In the genomic region with DNA sequence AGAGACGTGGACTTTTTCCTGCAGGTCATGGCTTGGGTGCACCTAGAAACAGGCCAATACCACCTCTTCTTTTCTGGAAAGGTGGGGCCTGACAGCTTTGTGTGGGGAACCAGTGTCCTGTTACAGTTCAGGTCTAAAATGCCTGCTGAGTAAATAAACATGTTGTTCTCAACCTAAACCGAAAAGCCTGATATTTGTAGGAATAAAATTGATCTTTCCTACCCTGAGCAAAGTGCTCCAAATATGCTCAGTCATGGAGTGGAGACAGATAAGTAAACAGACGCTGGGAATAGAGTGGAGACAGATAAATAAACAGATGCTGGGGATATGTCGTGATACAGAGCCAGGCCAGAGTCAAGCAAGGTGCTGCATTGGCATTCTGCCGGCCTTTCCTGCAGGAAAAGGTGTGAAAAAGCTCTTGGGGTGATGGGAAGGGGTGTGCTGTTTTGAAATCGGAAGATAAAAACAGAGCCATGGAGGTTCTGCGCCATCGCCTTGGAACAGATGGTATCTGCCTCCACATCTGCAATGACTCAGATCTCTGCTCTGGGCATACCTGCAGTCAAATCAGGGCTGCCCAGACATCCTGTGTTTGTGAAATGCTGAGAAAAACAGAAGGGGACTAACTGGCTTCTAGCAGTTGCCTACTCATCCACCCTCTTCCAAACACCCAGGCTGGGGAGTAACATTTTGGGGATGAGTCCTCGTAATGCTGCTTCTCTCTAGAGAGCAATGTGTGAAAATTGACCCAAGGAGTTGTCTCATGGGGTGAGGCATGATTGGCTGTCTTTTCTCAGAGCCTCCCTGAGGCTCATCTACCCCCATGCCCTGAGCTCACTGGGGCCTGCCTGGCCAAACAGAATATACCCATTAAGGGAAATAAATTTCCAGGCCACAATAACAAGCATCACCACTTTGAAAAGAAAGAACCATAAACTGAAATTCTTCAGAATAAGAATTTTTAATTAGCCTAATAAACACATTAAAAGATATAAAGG, we compare ENCODE assay signal across 8 cellular contexts. TPM values are rescaled to one million over a fixed set of nuclear protein-coding genes. Genes with fewer than 3 reads are reported as not detected.
DNase-seq lines count a peak whose midpoint lies in the region; ATAC-seq, FAIRE-seq and TF ChIP-seq lines count a peak whose summit lies in the region.

No MANE protein-coding gene starts in this region.

- DNase-seq in CD4-positive, alpha-beta T cell: no peak
- peak; percentile 35 for DNase-seq in GM19240 (ENCODE audit: insufficient read length, low spot score)
- no peak for DNase-seq in H1 (ENCODE audit: low read depth in 1 of 2, low spot score in 2 of 2)
- DNase-seq in effector CD8-positive, alpha-beta T cell (lab: John Stamatoyannopoulos, UW): no peak
- DNase-seq in left lung: no peak
- DNase-seq in activated T-cell treated with anti-CD3 and anti-CD28 coated beads for 4 hours: no peak

- no peak overlapping the region; a peak in 1 of 7 replicates for H3K9ac ChIP-seq in H1 (replicated peaks in 1 of 4; ENCODE audit: extremely low read depth in 1 of 4, low read depth in 3 of 4, low read length in 3 of 4)

- H2AFZ ChIP-seq in H1 (ENCODE audit: low read length): no peak overlapping the region

- no peak overlapping the region for H3K4me3 Mint-ChIP-seq in CD4-positive, alpha-beta T cell

- H3K36me3 Mint-ChIP-seq in CD4-positive, alpha-beta T cell (ENCODE audit: low read depth): no peaks in the 10 kb centered on the region

- POLR2A ChIA-PET in CD4-positive, alpha-beta T cell (lab: Charles Lee): interaction anchor here (1.1 kb wide), 1 partner anchor 18 kb away, joined by 3 read pairs; a partner anchor contains a TSS
- POLR2A ChIA-PET in H1 (lab: Charles Lee; ENCODE audit: partially characterized antibody): interaction anchor here (1.2 to 2.6 kb wide), 2 partner anchors 8 to 13 kb away, joined by 4 to 7 read pairs; no protein-coding TSS in a partner anchor

- intact Hi-C loops in CD4-positive, alpha-beta T cell (cut with DNase I, micrococcal nuclease): no loop called here
- intact Hi-C loops in left lung (cut with DNase I): no loop called here

- peak overlapping the region; percentile 19 for H3K18ac ChIP-seq in H1 (ENCODE audit: extremely low read depth, low read length)

- no peak overlapping the region for H3K56ac ChIP-seq in H1 (replicated peaks; ENCODE audit: insufficient read length, low read depth, low read length)

- H3K4me2 ChIP-seq in H1 (ENCODE audit: insufficient read depth in 1 of 2, low read depth in 2 of 2, low read length in 2 of 2): no peak overlapping the region

- no peak for TF ChIP-seq RAD21 in H1 (IDR thresholded peaks at IDR 0.05 in 1 of 2, conservative IDR thresholded peaks at IDR 0.05 in 1 of 2; ENCODE audit: low read depth in 2 of 2, low read length in 2 of 2)

- H2BK20ac ChIP-seq in H1 (ENCODE audit: low read length): no peak overlapping the region

- H3K27me3 ChIP-seq in CD4-positive, alpha-beta T cell (ENCODE audit: control insufficient read depth, insufficient read depth, low read length): no peaks in the 10 kb centered on the region
- H3K27me3 ChIP-seq in H1 (replicated peaks in 1 of 4; ENCODE audit: control insufficient read depth in 3 of 4, extremely low read depth in 1 of 4, insufficient read depth in 3 of 4, low read length in 3 of 4) (no peaks in the 10 kb centered on the region), left lung (no peaks in the 10 kb centered on the region)

- H3K9me3 Mint-ChIP-seq in CD4-positive, alpha-beta T cell: no peaks in the 10 kb centered on the region

- TF ChIP-seq POLR2A in H1 (IDR thresholded peaks at IDR 0.05; ENCODE audit: control extremely low read depth in 1 of 2, low read depth in 2 of 2, low read length in 2 of 2): no peak

- H3K79me2 ChIP-seq in H1 (ENCODE audit: control insufficient read depth in 1 of 2, insufficient read depth in 2 of 2, low read length in 2 of 2): no peaks in the 10 kb centered on the region

- no peak overlapping the region for H2BK120ac ChIP-seq in H1 (replicated peaks; ENCODE audit: low read depth, low read length)

- H3K23me2 ChIP-seq in H1 (ENCODE audit: low read depth, low read length): no peaks in the 10 kb centered on the region

- ATAC-seq in CD4-positive, alpha-beta T cell (ENCODE audit: poor library complexity): peak; percentile 46
- ATAC-seq in HG03442 (IDR thresholded peaks at IDR 0.05; ENCODE audit: unreplicated experiment): peak; percentile 68
- no peak for ATAC-seq in left lung
- ATAC-seq in GM19324 (IDR thresholded peaks at IDR 0.05; ENCODE audit: low FRiP score, unreplicated experiment): no peak

- H3K14ac ChIP-seq in H1 (ENCODE audit: insufficient read length): no peak overlapping the region

- H4K20me1 ChIP-seq in H1 (replicated peaks in 1 of 2; ENCODE audit: control insufficient read depth in 1 of 2, insufficient read depth in 2 of 2, low read length in 2 of 2): no peaks in the 10 kb centered on the region

- no peak overlapping the region for H3K4ac ChIP-seq in H1 (replicated peaks; ENCODE audit: insufficient read length, low read depth, low read length)

- H4K5ac ChIP-seq in H1 (ENCODE audit: insufficient read length, low read depth, low read length): no peak overlapping the region

- H3K27me3 Mint-ChIP-seq in CD4-positive, alpha-beta T cell: peaks cover 4% of the 10 kb centered on the region

- H2BK15ac ChIP-seq in H1 (ENCODE audit: low read length): no peak overlapping the region

- no peaks in the 10 kb centered on the region for H3K36me3 ChIP-seq in H1 (ENCODE audit: control insufficient read depth in 2 of 4, insufficient read depth in 4 of 4, low read length in 3 of 4)
- H3K36me3 ChIP-seq in left lung: no peaks in the 10 kb centered on the region

- no peak overlapping the region for H2BK5ac ChIP-seq in H1 (ENCODE audit: low read depth, low read length)

- H3K4me1 ChIP-seq in H1 (replicated peaks in 1 of 4; ENCODE audit: control insufficient read depth in 3 of 4, insufficient read depth in 4 of 4, low read length in 3 of 4) (peaks cover 0 to 4% (median 3%) of the 10 kb centered on the region in 4 experiments; a peak in 3 of 7 replicates), left lung (no peaks in the 10 kb centered on the region)

- TF ChIP-seq CTCF in CD4-positive, alpha-beta T cell (IDR thresholded peaks at IDR 0.05): no peak
- TF ChIP-seq CTCF in H1 (IDR thresholded peaks at IDR 0.05; ENCODE audit: control extremely low read depth in 1 of 3, insufficient read depth in 1 of 3, low read depth in 1 of 3, low read length in 3 of 3) (no peak), left lung (IDR thresholded peaks at IDR 0.05) (no peak)

- no peak overlapping the region for H3K27ac ChIP-seq in CD4-positive, alpha-beta T cell (ENCODE audit: low read depth, low read length)
- no peak overlapping the region; the same call in 1 of the 2 replicates for H3K27ac ChIP-seq in H1 (ENCODE audit: low read depth, low read length)
- no peak overlapping the region for H3K27ac ChIP-seq in left lung

- WGBS in H1 (ENCODE audit: extremely low coverage in 1 of 2, insufficient coverage in 1 of 2, insufficient read length in 1 of 2, insufficient replicate concordance in 2 of 2, low coverage in 1 of 2, low lambda C conversion rate in 2 of 2, missing lambda C conversion rate in 1 of 2), 2 experiments: 87% methylated on average over 8 of the region's 9 CpGs; no CpG with 5 or more reads in 1 of the 2 experiments

- no peak overlapping the region for H4K91ac ChIP-seq in H1 (replicated peaks; ENCODE audit: insufficient read length, low read length)

- no peak for FAIRE-seq in H1 (lab: Jason Lieb, UNC)

- H3K4me3 ChIP-seq in H1 (ENCODE audit: extremely low read depth in 1 of 4, insufficient read depth in 2 of 4, low read depth in 3 of 4, low read length in 4 of 4) (no peak overlapping the region), left lung (no peak overlapping the region)

- H2BK12ac ChIP-seq in H1 (ENCODE audit: low read depth, low read length): no peak overlapping the region

- no peak overlapping the region; the same call in 1 of the 2 replicates for H4K8ac ChIP-seq in H1 (ENCODE audit: extremely low read depth, insufficient read depth, low read length)

- H3K4me1 Mint-ChIP-seq in CD4-positive, alpha-beta T cell (ENCODE audit: low read depth): no peaks in the 10 kb centered on the region

- TF ChIP-seq EP300 in H1 (IDR thresholded peaks at IDR 0.05; ENCODE audit: borderline replicate concordance in 1 of 2, low read depth in 2 of 2, low read length in 2 of 2): no peak

- no peak overlapping the region for H3K23ac ChIP-seq in H1 (ENCODE audit: insufficient read length)

- CTCF ChIA-PET in CD4-positive, alpha-beta T cell (lab: Charles Lee): no interaction called here
- CTCF ChIA-PET in H1 (lab: Charles Lee; ENCODE audit: partially characterized antibody): interaction anchor here (0.9 to 1.0 kb wide), 2 partner anchors 19 to 43 kb away, joined by 3 to 4 read pairs; no protein-coding TSS in a partner anchor

- no peak overlapping the region for H2AK5ac ChIP-seq in H1 (ENCODE audit: low read depth, low read length)

- H3K9me3 ChIP-seq in CD4-positive, alpha-beta T cell (ENCODE audit: control insufficient read depth, low read length): no peaks in the 10 kb centered on the region
- no peaks in the 10 kb centered on the region for H3K9me3 ChIP-seq in H1 (ENCODE audit: insufficient read depth in 2 of 2, low read depth in 1 of 2, low read length in 1 of 2)
- no peaks in the 10 kb centered on the region for H3K9me3 ChIP-seq in left lung

- H3K27ac Mint-ChIP-seq in CD4-positive, alpha-beta T cell: no peak overlapping the region

- no peaks in the 10 kb centered on the region for H3K79me1 ChIP-seq in H1 (ENCODE audit: low read depth, low read length)

RNA-seq across cellular contexts. Expression of a gene that starts 16.8 kb away (rescaled TPM):
- 10 to 100 TPM; 42.8 to 45.2 TPM for total RNA-seq in CD4-positive, alpha-beta T cell
- total RNA-seq in H1 (2021; fragmentation: NEBNext Ultra II Directional; extraction: Animal tissue kit (Norgen Biotek cat#: 25700)): 1.6 and 2.1 TPM in 2 replicates
- polyA plus RNA-seq in H1 (2011; rRNA removed): 1.7 and 1.8 TPM in 2 replicates
- 2.5 TPM for polyA plus RNA-seq in H1 (2011; cell fraction: cytosol; rRNA removed)
- 4.0 TPM for polyA plus RNA-seq in H1 (2011; cell fraction: nucleus; rRNA removed)
- 0.87 to 3.4 TPM (median 2.7 TPM) in 4 replicates for polyA plus RNA-seq in H1 (2012, experiment 1 of 2)
- 1.2 TPM for polyA plus RNA-seq in H1 (2012, experiment 2 of 2)
- polyA plus RNA-seq in H1 (2013, experiment 1 of 2): 3.7 TPM
- polyA plus RNA-seq in H1 (2013, experiment 2 of 2): 3.3 TPM
- polyA minus RNA-seq in H1 (2011; rRNA and poly(A)+ RNA removed): 2.0 and 2.6 TPM in 2 replicates
- polyA minus RNA-seq in H1 (2011; cell fraction: cytosol; rRNA and poly(A)+ RNA removed): 2.1 TPM
- 1.1 TPM for polyA minus RNA-seq in H1 (2011; cell fraction: nucleus; rRNA and poly(A)+ RNA removed)
- total RNA-seq in left lung: 10 to 100 TPM; 58.0 to 97.7 TPM

RNA-seq across cellular contexts. Expression of a gene that starts 17.7 kb away (rescaled TPM):
- 100 to 1,000 TPM; 646 to 647 TPM for total RNA-seq in CD4-positive, alpha-beta T cell
- 1,585 and 1,597 TPM in 2 replicates for total RNA-seq in H1 (2021; fragmentation: NEBNext Ultra II Directional; extraction: Animal tissue kit (Norgen Biotek cat#: 25700))
- polyA plus RNA-seq in H1 (2011; rRNA removed): 1,439 and 1,605 TPM in 2 replicates
- 2,021 TPM for polyA plus RNA-seq in H1 (2011; cell fraction: cytosol; rRNA removed)
- 1,851 TPM for polyA plus RNA-seq in H1 (2011; cell fraction: nucleus; rRNA removed)
- 2,168 to 2,404 TPM (median 2,303 TPM) in 4 replicates for polyA plus RNA-seq in H1 (2012, experiment 1 of 2)
- 694 TPM for polyA plus RNA-seq in H1 (2012, experiment 2 of 2)
- polyA plus RNA-seq in H1 (2013, experiment 1 of 2): 1,954 TPM
- polyA plus RNA-seq in H1 (2013, experiment 2 of 2): 1,995 TPM
- 1,078 and 1,386 TPM in 2 replicates for polyA minus RNA-seq in H1 (2011; rRNA and poly(A)+ RNA removed)
- 722 TPM for polyA minus RNA-seq in H1 (2011; cell fraction: cytosol; rRNA and poly(A)+ RNA removed)
- polyA minus RNA-seq in H1 (2011; cell fraction: nucleus; rRNA and poly(A)+ RNA removed): 522 TPM
- 1,000 to 10,000 TPM; 1,151 to 1,430 TPM for total RNA-seq in left lung

RNA-seq across cellular contexts. Expression of a gene that starts 45.3 kb away (rescaled TPM):
- total RNA-seq in CD4-positive, alpha-beta T cell: 10 to 100 TPM; 18.5 to 19.4 TPM
- 249 and 255 TPM in 2 replicates for total RNA-seq in H1 (2021; fragmentation: NEBNext Ultra II Directional; extraction: Animal tissue kit (Norgen Biotek cat#: 25700))
- polyA plus RNA-seq in H1 (2011; rRNA removed): 241 and 260 TPM in 2 replicates
- 268 TPM for polyA plus RNA-seq in H1 (2011; cell fraction: cytosol; rRNA removed)
- polyA plus RNA-seq in H1 (2011; cell fraction: nucleus; rRNA removed): 164 TPM
- 226 to 260 TPM (median 247 TPM) in 4 replicates for polyA plus RNA-seq in H1 (2012, experiment 1 of 2)
- polyA plus RNA-seq in H1 (2012, experiment 2 of 2): 394 TPM
- 303 TPM for polyA plus RNA-seq in H1 (2013, experiment 1 of 2)
- 301 TPM for polyA plus RNA-seq in H1 (2013, experiment 2 of 2)
- polyA minus RNA-seq in H1 (2011; rRNA and poly(A)+ RNA removed): 110 and 112 TPM in 2 replicates
- polyA minus RNA-seq in H1 (2011; cell fraction: cytosol; rRNA and poly(A)+ RNA removed): 54.2 TPM
- 63.2 TPM for polyA minus RNA-seq in H1 (2011; cell fraction: nucleus; rRNA and poly(A)+ RNA removed)
- 10 to 100 TPM; 11.5 to 13.5 TPM for total RNA-seq in left lung

Comparison
In these comparisons a context has a peak if more than half of its experiments do, and no peak if none do; other contexts are left out.
1. ATAC-seq: peak in CD4-positive, alpha-beta T cell (single experiment) and HG03442 (single experiment); none in left lung (single experiment) and GM19324 (single experiment).
2. RNA of a gene that starts 16.8 kb away (total RNA-seq): 58.0 to 97.7 TPM in left lung and 42.8 to 45.2 TPM in CD4-positive, alpha-beta T cell; 1.6 to 2.1 TPM in H1; every median in the first group is over 10 times any median in the second.
3. RNA of a gene that starts 45.3 kb away (total RNA-seq): 249 to 255 TPM in H1; 18.5 to 19.4 TPM in CD4-positive, alpha-beta T cell and 11.5 to 13.5 TPM in left lung; every median in the first group is over 10 times any median in the second.